Comparison of ENCODE assay signal across 8 cellular contexts in the genomic region with DNA sequence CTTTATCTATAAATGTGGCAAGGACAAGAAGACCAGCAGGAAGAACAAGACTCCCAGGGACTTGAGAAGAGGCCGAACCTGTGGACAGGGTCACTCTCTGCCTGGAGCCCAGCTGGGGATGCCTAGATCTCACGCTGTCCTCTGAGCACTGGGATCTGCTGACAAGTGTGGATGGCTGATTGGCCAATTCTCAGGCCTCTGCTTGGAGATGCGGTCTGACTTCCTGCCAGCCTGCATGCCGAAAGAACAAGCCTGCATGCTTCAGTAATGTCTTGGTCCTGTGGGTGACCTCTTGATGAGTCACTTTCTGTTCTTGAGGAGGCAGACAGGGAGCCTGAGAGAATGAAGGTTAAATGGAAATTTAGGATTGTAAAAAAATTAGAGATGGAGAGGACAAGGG.
DNase-seq lines count a peak whose midpoint lies in the region; ATAC-seq and TF ChIP-seq lines count a peak whose summit lies in the region.

No MANE protein-coding gene starts in this region.

- H3K4me1 ChIP-seq in right atrium auricular region, result no peaks in the 10 kb centered on the region
- H3K4me1 ChIP-seq in esophagus squamous epithelium, result peaks cover 0 to 12% (median 0%) of the 10 kb centered on the region in 3 donors

- H3K27me3 ChIP-seq in right atrium auricular region (no peaks in the 10 kb centered on the region), esophagus squamous epithelium (no peaks in the 10 kb centered on the region)

- no peak for TF ChIP-seq CTCF in AG09309 (IDR thresholded peaks at IDR 0.05; ENCODE audit: control insufficient read depth, insufficient read depth, low read depth, low read length, missing control alignments)
- TF ChIP-seq CTCF in right atrium auricular region (IDR thresholded peaks at IDR 0.05), result no peak
- TF ChIP-seq CTCF in esophagus squamous epithelium (IDR thresholded peaks at IDR 0.05), result no peak

- TF ChIP-seq POLR2A in esophagus squamous epithelium (IDR thresholded peaks at IDR 0.05), result no peak

- H3K4me3 ChIP-seq in AG09309 (ENCODE audit: control insufficient read depth, low read depth, low read length) (no peak overlapping the region), right atrium auricular region (no peak overlapping the region), esophagus squamous epithelium (no peak overlapping the region)

- ATAC-seq in GM21737 (IDR thresholded peaks at IDR 0.05; ENCODE audit: unreplicated experiment), result peak; percentile 88
- ATAC-seq in HG02870 (IDR thresholded peaks at IDR 0.05; ENCODE audit: unreplicated experiment), result no peak

- intact Hi-C loops in esophagus squamous epithelium (cut with DNase I), result no loop called here

- peak; percentile 46 for DNase-seq in AG09309 (ENCODE audit: low read depth)
- peak; percentile 98 for DNase-seq in RKO (ENCODE audit: low spot score)
- DNase-seq in right atrium auricular region (ENCODE audit: low spot score), result peak; percentile 64
- no peak for DNase-seq in esophagus squamous epithelium (lab: John Stamatoyannopoulos, UW)
- no peak for DNase-seq in NCI-H1930 (lab: John Stamatoyannopoulos, UW)
- DNase-seq in dermis blood vessel endothelial cell, result no peak

- 25 to 42% methylated on average over 2 to 3 of the region's 4 CpGs for WGBS in esophagus squamous epithelium, 2 donors

- no peaks in the 10 kb centered on the region for H3K36me3 ChIP-seq in right atrium auricular region
- H3K36me3 ChIP-seq in esophagus squamous epithelium, result no peaks in the 10 kb centered on the region

- H3K27ac ChIP-seq in right atrium auricular region (no peak overlapping the region), esophagus squamous epithelium (no peak overlapping the region)

- H3K9me3 ChIP-seq in right atrium auricular region (no peaks in the 10 kb centered on the region), esophagus squamous epithelium (no peaks in the 10 kb centered on the region)

Comparison
In these comparisons a context has a peak if more than half of its experiments do, and no peak if none do; other contexts are left out.
1. DNase-seq: peak in AG09309 (single experiment), RKO (single experiment) and right atrium auricular region (single experiment); none in esophagus squamous epithelium (single experiment), NCI-H1930 (0 of 2) and dermis blood vessel endothelial cell (single experiment).